In the genomic region with DNA sequence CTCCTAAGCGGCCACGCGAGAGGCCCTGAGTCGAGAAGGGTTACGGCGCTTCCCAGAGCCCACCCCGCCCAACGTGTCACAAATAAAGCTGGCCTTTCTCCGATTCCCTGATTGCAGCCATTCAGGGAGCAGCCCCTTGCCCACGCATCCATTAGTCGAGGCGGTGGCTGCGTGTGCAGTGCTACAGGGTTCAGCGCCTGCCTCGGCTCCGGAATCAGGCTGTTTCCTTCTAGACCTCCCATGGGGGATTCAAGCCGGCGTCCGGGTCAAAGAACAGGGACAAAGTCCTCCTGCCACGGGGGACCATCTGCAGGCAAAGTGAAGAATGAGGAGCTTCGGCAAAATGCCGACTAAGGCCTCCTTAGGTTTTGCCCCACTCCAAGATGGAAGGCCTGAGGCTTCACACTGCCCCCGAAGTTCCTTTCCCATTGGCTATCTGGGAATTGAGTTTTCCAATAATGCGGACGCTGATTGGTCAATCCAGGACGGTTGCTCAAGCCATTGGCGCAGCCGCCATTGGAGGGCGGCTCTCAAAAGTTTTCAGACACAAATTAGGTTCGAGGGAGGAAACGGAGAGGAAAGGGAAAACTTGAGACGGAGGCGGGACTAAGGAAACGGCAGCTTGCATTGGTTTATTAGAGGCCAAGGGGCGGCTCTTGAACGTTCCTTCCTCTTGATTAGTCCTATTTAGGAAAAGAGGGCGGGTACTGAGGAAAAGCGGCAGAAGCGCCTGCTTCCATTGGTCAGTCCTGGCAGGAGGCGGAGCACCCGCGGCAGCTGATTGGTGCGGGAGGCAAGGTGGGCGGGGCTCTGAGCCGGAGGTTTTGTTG, we compare ENCODE assay signal across 1 cellular context.
TF ChIP-seq lines count a peak whose summit lies in the region.

No MANE protein-coding gene starts in this region.

TF ChIP-seq in HepG2, 621 proteins besides CTCF, POLR2A, EP300 and RAD21 (continued from another document and continues in another):
- TF ChIP-seq, protein P1, sequence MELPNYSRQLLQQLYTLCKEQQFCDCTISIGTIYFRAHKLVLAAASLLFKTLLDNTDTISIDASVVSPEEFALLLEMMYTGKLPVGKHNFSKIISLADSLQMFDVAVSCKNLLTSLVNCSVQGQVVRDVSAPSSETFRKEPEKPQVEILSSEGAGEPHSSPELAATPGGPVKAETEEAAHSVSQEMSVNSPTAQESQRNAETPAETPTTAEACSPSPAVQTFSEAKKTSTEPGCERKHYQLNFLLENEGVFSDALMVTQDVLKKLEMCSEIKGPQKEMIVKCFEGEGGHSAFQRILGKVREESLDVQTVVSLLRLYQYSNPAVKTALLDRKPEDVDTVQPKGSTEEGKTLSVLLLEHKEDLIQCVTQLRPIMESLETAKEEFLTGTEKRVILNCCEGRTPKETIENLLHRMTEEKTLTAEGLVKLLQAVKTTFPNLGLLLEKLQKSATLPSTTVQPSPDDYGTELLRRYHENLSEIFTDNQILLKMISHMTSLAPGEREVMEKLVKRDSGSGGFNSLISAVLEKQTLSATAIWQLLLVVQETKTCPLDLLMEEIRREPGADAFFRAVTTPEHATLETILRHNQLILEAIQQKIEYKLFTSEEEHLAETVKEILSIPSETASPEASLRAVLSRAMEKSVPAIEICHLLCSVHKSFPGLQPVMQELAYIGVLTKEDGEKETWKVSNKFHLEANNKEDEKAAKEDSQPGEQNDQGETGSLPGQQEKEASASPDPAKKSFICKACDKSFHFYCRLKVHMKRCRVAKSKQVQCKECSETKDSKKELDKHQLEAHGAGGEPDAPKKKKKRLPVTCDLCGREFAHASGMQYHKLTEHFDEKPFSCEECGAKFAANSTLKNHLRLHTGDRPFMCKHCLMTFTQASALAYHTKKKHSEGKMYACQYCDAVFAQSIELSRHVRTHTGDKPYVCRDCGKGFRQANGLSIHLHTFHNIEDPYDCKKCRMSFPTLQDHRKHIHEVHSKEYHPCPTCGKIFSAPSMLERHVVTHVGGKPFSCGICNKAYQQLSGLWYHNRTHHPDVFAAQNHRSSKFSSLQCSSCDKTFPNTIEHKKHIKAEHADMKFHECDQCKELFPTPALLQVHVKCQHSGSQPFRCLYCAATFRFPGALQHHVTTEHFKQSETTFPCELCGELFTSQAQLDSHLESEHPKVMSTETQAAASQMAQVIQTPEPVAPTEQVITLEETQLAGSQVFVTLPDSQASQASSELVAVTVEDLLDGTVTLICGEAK (IDR thresholded peaks at IDR 0.05) = no peak
- TF ChIP-seq, protein P1 (CRISPR knock-in tag; IDR thresholded peaks at IDR 0.05) = no peak
- peak; percentile 89; the same call in 1 of the 2 replicates for TF ChIP-seq NFKBIZ (CRISPR knock-in tag; IDR thresholded peaks at IDR 0.05)
- peak; percentile 84 to 91 for TF ChIP-seq MAFK (conservative IDR thresholded peaks at IDR 0.05 in 1 of 2, IDR thresholded peaks at IDR 0.05 in 1 of 2; ENCODE audit: low read length in 2 of 2)
- 0 out of 2 replicates have a peak, but pooled peaks have one; percentile 32 for TF ChIP-seq ZSCAN31 (CRISPR knock-in tag; IDR thresholded peaks at IDR 0.05; ENCODE audit: low read depth)
- TF ChIP-seq, protein P2, sequence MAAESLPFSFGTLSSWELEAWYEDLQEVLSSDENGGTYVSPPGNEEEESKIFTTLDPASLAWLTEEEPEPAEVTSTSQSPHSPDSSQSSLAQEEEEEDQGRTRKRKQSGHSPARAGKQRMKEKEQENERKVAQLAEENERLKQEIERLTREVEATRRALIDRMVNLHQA (CRISPR knock-in tag; IDR thresholded peaks at IDR 0.05) = no peak
- TF ChIP-seq, protein P3, sequence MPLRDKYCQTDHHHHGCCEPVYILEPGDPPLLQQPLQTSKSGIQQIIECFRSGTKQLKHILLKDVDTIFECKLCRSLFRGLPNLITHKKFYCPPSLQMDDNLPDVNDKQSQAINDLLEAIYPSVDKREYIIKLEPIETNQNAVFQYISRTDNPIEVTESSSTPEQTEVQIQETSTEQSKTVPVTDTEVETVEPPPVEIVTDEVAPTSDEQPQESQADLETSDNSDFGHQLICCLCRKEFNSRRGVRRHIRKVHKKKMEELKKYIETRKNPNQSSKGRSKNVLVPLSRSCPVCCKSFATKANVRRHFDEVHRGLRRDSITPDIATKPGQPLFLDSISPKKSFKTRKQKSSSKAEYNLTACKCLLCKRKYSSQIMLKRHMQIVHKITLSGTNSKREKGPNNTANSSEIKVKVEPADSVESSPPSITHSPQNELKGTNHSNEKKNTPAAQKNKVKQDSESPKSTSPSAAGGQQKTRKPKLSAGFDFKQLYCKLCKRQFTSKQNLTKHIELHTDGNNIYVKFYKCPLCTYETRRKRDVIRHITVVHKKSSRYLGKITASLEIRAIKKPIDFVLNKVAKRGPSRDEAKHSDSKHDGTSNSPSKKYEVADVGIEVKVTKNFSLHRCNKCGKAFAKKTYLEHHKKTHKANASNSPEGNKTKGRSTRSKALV (CRISPR knock-in tag; IDR thresholded peaks at IDR 0.05) = no peak
- 0 out of 2 replicates have a peak, but pooled peaks have one; percentile 6 for TF ChIP-seq ZNF616 (CRISPR knock-in tag; IDR thresholded peaks at IDR 0.05; ENCODE audit: low read depth)
- no peak for TF ChIP-seq ZNF24 (IDR thresholded peaks at IDR 0.05)
- TF ChIP-seq MAF1 (CRISPR knock-in tag; IDR thresholded peaks at IDR 0.05; ENCODE audit: borderline replicate concordance) = no peak
- TF ChIP-seq MED13 (CRISPR knock-in tag; IDR thresholded peaks at IDR 0.05) = 0 out of 2 replicates have a peak, but pooled peaks have one; percentile 56
- no peak for TF ChIP-seq ZKSCAN8 (CRISPR knock-in tag; IDR thresholded peaks at IDR 0.05; ENCODE audit: borderline replicate concordance)
- no peak for TF ChIP-seq ARNT (IDR thresholded peaks at IDR 0.05)
- TF ChIP-seq PPARG (CRISPR knock-in tag; conservative IDR thresholded peaks at IDR 0.05) = 0 out of 2 replicates have a peak, but pooled peaks have one; percentile 10
- no peak for TF ChIP-seq RBAK (CRISPR knock-in tag; IDR thresholded peaks at IDR 0.05)
- peak; percentile 66; the same call in 1 of the 2 replicates for TF ChIP-seq RFX5 (IDR thresholded peaks at IDR 0.05; ENCODE audit: low read depth, low read length)
- TF ChIP-seq ZNF138 (CRISPR knock-in tag; IDR thresholded peaks at IDR 0.05; ENCODE audit: low read depth) = no peak
- TF ChIP-seq, protein P4, sequence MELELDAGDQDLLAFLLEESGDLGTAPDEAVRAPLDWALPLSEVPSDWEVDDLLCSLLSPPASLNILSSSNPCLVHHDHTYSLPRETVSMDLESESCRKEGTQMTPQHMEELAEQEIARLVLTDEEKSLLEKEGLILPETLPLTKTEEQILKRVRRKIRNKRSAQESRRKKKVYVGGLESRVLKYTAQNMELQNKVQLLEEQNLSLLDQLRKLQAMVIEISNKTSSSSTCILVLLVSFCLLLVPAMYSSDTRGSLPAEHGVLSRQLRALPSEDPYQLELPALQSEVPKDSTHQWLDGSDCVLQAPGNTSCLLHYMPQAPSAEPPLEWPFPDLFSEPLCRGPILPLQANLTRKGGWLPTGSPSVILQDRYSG (CRISPR knock-in tag; IDR thresholded peaks at IDR 0.05) = 0 out of 2 replicates have a peak, but pooled peaks have one; percentile 11
- no peak; the same call in 1 of the 2 replicates for TF ChIP-seq ZIK1 (CRISPR knock-in tag; IDR thresholded peaks at IDR 0.05; ENCODE audit: borderline replicate concordance, low read depth)
- no peak for TF ChIP-seq GZF1 (CRISPR knock-in tag; IDR thresholded peaks at IDR 0.05)
- peak; percentile 56 for TF ChIP-seq ZMYM4 (CRISPR knock-in tag; IDR thresholded peaks at IDR 0.05)
- peak; percentile 91 for TF ChIP-seq MYNN (CRISPR knock-in tag; IDR thresholded peaks at IDR 0.05; ENCODE audit: low read depth)
- no peak for TF ChIP-seq ZNF207 (IDR thresholded peaks at IDR 0.05; ENCODE audit: borderline replicate concordance)
- no peak for TF ChIP-seq ZNF772 (CRISPR knock-in tag; IDR thresholded peaks at IDR 0.05)
- TF ChIP-seq, protein P5, sequence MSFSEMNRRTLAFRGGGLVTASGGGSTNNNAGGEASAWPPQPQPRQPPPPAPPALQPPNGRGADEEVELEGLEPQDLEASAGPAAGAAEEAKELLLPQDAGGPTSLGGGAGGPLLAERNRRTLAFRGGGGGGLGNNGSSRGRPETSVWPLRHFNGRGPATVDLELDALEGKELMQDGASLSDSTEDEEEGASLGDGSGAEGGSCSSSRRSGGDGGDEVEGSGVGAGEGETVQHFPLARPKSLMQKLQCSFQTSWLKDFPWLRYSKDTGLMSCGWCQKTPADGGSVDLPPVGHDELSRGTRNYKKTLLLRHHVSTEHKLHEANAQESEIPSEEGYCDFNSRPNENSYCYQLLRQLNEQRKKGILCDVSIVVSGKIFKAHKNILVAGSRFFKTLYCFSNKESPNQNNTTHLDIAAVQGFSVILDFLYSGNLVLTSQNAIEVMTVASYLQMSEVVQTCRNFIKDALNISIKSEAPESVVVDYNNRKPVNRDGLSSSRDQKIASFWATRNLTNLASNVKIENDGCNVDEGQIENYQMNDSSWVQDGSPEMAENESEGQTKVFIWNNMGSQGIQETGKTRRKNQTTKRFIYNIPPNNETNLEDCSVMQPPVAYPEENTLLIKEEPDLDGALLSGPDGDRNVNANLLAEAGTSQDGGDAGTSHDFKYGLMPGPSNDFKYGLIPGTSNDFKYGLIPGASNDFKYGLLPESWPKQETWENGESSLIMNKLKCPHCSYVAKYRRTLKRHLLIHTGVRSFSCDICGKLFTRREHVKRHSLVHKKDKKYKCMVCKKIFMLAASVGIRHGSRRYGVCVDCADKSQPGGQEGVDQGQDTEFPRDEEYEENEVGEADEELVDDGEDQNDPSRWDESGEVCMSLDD (CRISPR knock-in tag; IDR thresholded peaks at IDR 0.05; ENCODE audit: borderline replicate concordance) = 0 out of 2 replicates have a peak, but pooled peaks have one; percentile 5
- TF ChIP-seq ZNF749 (CRISPR knock-in tag; IDR thresholded peaks at IDR 0.05; ENCODE audit: borderline replicate concordance) = peak; percentile 63; the same call in 1 of the 2 replicates
- TF ChIP-seq GABPA (IDR thresholded peaks at IDR 0.05; ENCODE audit: low read depth, low read length) = peak; percentile 44
- peak; percentile 88 for TF ChIP-seq GABPA (CRISPR knock-in tag; IDR thresholded peaks at IDR 0.05; ENCODE audit: low read depth)
- TF ChIP-seq RFX3 (CRISPR knock-in tag; IDR thresholded peaks at IDR 0.05) = no peak
- TF ChIP-seq, protein P6, sequence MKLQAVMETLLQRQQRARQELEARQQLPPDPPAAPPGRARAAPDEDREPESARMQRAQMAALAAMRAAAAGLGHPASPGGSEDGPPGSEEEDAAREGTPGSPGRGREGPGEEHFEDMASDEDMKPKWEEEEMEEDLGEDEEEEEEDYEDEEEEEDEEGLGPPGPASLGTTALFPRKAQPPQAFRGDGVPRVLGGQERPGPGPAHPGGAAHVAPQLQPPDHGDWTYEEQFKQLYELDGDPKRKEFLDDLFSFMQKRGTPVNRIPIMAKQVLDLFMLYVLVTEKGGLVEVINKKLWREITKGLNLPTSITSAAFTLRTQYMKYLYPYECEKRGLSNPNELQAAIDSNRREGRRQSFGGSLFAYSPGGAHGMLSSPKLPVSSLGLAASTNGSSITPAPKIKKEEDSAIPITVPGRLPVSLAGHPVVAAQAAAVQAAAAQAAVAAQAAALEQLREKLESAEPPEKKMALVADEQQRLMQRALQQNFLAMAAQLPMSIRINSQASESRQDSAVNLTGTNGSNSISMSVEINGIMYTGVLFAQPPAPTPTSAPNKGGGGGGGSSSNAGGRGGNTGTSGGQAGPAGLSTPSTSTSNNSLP (IDR thresholded peaks at IDR 0.05; ENCODE audit: low read depth, low read length) = peak; percentile 54; the same call in 1 of the 2 replicates
- no peak for TF ChIP-seq KDM1A (CRISPR knock-in tag; IDR thresholded peaks at IDR 0.05)
- TF ChIP-seq NFYC (CRISPR knock-in tag; IDR thresholded peaks at IDR 0.05) = peak; percentile 96
- TF ChIP-seq ESRRA (CRISPR knock-in tag; IDR thresholded peaks at IDR 0.05; ENCODE audit: low read depth) = 0 out of 2 replicates have a peak, but pooled peaks have one; percentile 58
- TF ChIP-seq, protein P7, sequence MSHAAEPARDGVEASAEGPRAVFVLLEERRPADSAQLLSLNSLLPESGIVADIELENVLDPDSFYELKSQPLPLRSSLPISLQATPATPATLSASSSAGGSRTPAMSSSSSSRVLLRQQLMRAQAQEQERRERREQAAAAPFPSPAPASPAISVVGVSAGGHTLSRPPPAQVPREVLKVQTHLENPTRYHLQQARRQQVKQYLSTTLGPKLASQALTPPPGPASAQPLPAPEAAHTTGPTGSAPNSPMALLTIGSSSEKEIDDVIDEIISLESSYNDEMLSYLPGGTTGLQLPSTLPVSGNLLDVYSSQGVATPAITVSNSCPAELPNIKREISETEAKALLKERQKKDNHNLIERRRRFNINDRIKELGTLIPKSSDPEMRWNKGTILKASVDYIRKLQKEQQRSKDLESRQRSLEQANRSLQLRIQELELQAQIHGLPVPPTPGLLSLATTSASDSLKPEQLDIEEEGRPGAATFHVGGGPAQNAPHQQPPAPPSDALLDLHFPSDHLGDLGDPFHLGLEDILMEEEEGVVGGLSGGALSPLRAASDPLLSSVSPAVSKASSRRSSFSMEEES (CRISPR knock-in tag; IDR thresholded peaks at IDR 0.05) = peak; percentile 42; the same call in 1 of the 2 replicates
- peak; percentile 47 for TF ChIP-seq HNF4G (IDR thresholded peaks at IDR 0.05; ENCODE audit: borderline replicate concordance, low read depth, low read length)
- peak; percentile 61; the same call in 1 of the 2 replicates for TF ChIP-seq HNF4G (CRISPR knock-in tag; IDR thresholded peaks at IDR 0.05; ENCODE audit: borderline replicate concordance, low read depth)
- TF ChIP-seq ZNF614 (CRISPR knock-in tag; IDR thresholded peaks at IDR 0.05; ENCODE audit: borderline replicate concordance) = peak; percentile 52; the same call in 1 of the 2 replicates
